Comparison of ENCODE assay signal across 8 cellular contexts in genomic region chr4:141220655-141221605, GRCh38. TPM values are rescaled to one million over a fixed set of nuclear protein-coding genes. Genes with fewer than 3 reads are reported as not detected.
DNase-seq lines count a peak whose midpoint lies in the region; ATAC-seq lines count a peak whose summit lies in the region.

Gene ZNF330, plus strand, starts transcription at chr4:141220895. Its CDS starts 1,477 bp downstream, at chr4:141222372.

- H3K36me3 Mint-ChIP-seq in activated CD8-positive, alpha-beta memory T cell treated with anti-CD3 and anti-CD28 coated beads, Interleukin-2, amount 10 ng/mL, durations not matched to agents 7 days and 5 days: peaks cover 24% of the 10 kb centered on the region

- peaks cover 11% of the 10 kb centered on the region for H3K4me1 ChIP-seq in endocrine pancreas (ENCODE audit: control insufficient read depth, insufficient read depth, low read length)
- H3K4me1 ChIP-seq in mesenchymal stem cell (ENCODE audit: control insufficient read depth, insufficient read depth, low read depth, low read length): peaks cover 2% of the 10 kb centered on the region

- H3K14ac ChIP-seq in mesenchymal stem cell (ENCODE audit: low read length in 2 of 2): peak within 1 kb of the TSS in 1 of 2 experiments; percentile 50

- H3K36me3 ChIP-seq in endocrine pancreas (ENCODE audit: control insufficient read depth, insufficient read depth, low read length) (no peaks in the 10 kb centered on the region), mesenchymal stem cell (ENCODE audit: control insufficient read depth in 1 of 2, insufficient read depth in 2 of 2, low read depth in 1 of 2, low read length in 2 of 2) (peaks cover 0 to 36% of the 10 kb centered on the region in 2 experiments)

- no peak within 1 kb of the TSS for H2BK12ac ChIP-seq in mesenchymal stem cell (ENCODE audit: low read length in 2 of 2)

- H2BK5ac ChIP-seq in mesenchymal stem cell (ENCODE audit: low read depth, low read length, poor library complexity, severe bottlenecking): no peak within 1 kb of the TSS

- peak within 1 kb of the TSS; percentile 85 for H4K91ac ChIP-seq in mesenchymal stem cell (ENCODE audit: low read length)

- ATAC-seq in GM19438 (IDR thresholded peaks at IDR 0.05; ENCODE audit: low read depth, unreplicated experiment) (peak; percentile 93), HG03575 (IDR thresholded peaks at IDR 0.05; ENCODE audit: extremely low read depth, insufficient number of reproducible peaks, low FRiP score, unreplicated experiment) (peak; percentile 80)
- peak; percentile 88 for ATAC-seq in activated CD8-positive, alpha-beta memory T cell treated with anti-CD3 and anti-CD28 coated beads, Interleukin-2, amount 10 ng/mL, durations not matched to agents 7 days and 5 days

- no peaks in the 10 kb centered on the region for H3K9me3 Mint-ChIP-seq in activated CD8-positive, alpha-beta memory T cell treated with anti-CD3 and anti-CD28 coated beads, Interleukin-2, amount 10 ng/mL, durations not matched to agents 7 days and 5 days (ENCODE audit: low read depth)

- peak within 1 kb of the TSS; percentile 16 to 66 for H3K23ac ChIP-seq in mesenchymal stem cell (ENCODE audit: low read length in 2 of 2)

- H2BK15ac ChIP-seq in mesenchymal stem cell (ENCODE audit: low read depth, poor library complexity, severe bottlenecking): no peak within 1 kb of the TSS

- H3K27me3 Mint-ChIP-seq in activated CD8-positive, alpha-beta memory T cell treated with anti-CD3 and anti-CD28 coated beads, Interleukin-2, amount 10 ng/mL, durations not matched to agents 7 days and 5 days: peaks cover 12% of the 10 kb centered on the region

- H3K4me3 ChIP-seq in endocrine pancreas (ENCODE audit: control insufficient read depth, insufficient read depth, low read length) (peak within 1 kb of the TSS; percentile 98), mesenchymal stem cell (ENCODE audit: insufficient read depth in 1 of 2, low read depth in 1 of 2, low read length in 2 of 2) (peak within 1 kb of the TSS; percentile 82 to 92)

- H3K9ac ChIP-seq in endocrine pancreas (ENCODE audit: control insufficient read depth, insufficient read depth, low read length) (peak within 1 kb of the TSS; percentile 98), mesenchymal stem cell (ENCODE audit: low read length) (peak within 1 kb of the TSS; percentile 94)

- peaks cover 5% of the 10 kb centered on the region for H3K79me1 ChIP-seq in mesenchymal stem cell (replicated peaks; ENCODE audit: low read length, poor library complexity, severe bottlenecking)

- H3K9me3 ChIP-seq in endocrine pancreas (ENCODE audit: control insufficient read depth, low read length) (no peaks in the 10 kb centered on the region), mesenchymal stem cell (ENCODE audit: control insufficient read depth, low read length) (no peaks in the 10 kb centered on the region)

- peak; percentile 99 for DNase-seq in COLO829 (ENCODE audit: low spot score)
- peak; percentile 71 for DNase-seq in NOMO-1 treated with DMSO at 0.1 percent for 48 hours (lab: John Stamatoyannopoulos, UW; ENCODE audit: unreplicated experiment)
- DNase-seq in activated CD8-positive, alpha-beta memory T cell treated with anti-CD3 and anti-CD28 coated beads, Interleukin-2, amount 10 ng/mL, durations not matched to agents 7 days and 5 days: peak; percentile 89
- peak; percentile 93 for DNase-seq in mesenchymal stem cell
- peak; percentile 78 for DNase-seq in stimulated activated CD8-positive, alpha-beta memory T cell treated with anti-CD3 and anti-CD28 coated beads, Interleukin-12 subunit alpha, Interleukin-12 subunit beta, amount 100 ng/mL, for 4 hours (ENCODE audit: low read depth)

- H2AFZ ChIP-seq in mesenchymal stem cell (ENCODE audit: low read depth, low read length): peak within 1 kb of the TSS; percentile 43

- peak within 1 kb of the TSS; percentile 96 for H3K27ac Mint-ChIP-seq in activated CD8-positive, alpha-beta memory T cell treated with anti-CD3 and anti-CD28 coated beads, Interleukin-2, amount 10 ng/mL, durations not matched to agents 7 days and 5 days

- H3K4ac ChIP-seq in mesenchymal stem cell (ENCODE audit: low read depth in 1 of 2, low read length in 2 of 2): peak within 1 kb of the TSS; percentile 14 to 79

- peaks cover 42% of the 10 kb centered on the region for H3K4me1 Mint-ChIP-seq in activated CD8-positive, alpha-beta memory T cell treated with anti-CD3 and anti-CD28 coated beads, Interleukin-2, amount 10 ng/mL, durations not matched to agents 7 days and 5 days

- H3K27me3 ChIP-seq in endocrine pancreas (ENCODE audit: control insufficient read depth, insufficient read depth, low read length) (no peaks in the 10 kb centered on the region), mesenchymal stem cell (ENCODE audit: control insufficient read depth in 1 of 2, insufficient read depth in 1 of 2, low read length in 2 of 2) (no peaks in the 10 kb centered on the region)

- H3K4me2 ChIP-seq in mesenchymal stem cell (ENCODE audit: low read length, poor library complexity, severe bottlenecking): peak within 1 kb of the TSS; percentile 17

- peak within 1 kb of the TSS; percentile 21 for H2BK120ac ChIP-seq in mesenchymal stem cell (ENCODE audit: low read depth, low read length)

- peak within 1 kb of the TSS; percentile 81 to 89 for H3K18ac ChIP-seq in mesenchymal stem cell (ENCODE audit: low read depth in 1 of 2, low read length in 2 of 2)

- no peak within 1 kb of the TSS for H2AK5ac ChIP-seq in mesenchymal stem cell (ENCODE audit: low read length, severe bottlenecking)

- H3K4me3 Mint-ChIP-seq in activated CD8-positive, alpha-beta memory T cell treated with anti-CD3 and anti-CD28 coated beads, Interleukin-2, amount 10 ng/mL, durations not matched to agents 7 days and 5 days: peak within 1 kb of the TSS; percentile 95

- 1% methylated on average over 53 of the region's 56 CpGs for WGBS in mesenchymal stem cell

- peak within 1 kb of the TSS; percentile 65 for H3K27ac ChIP-seq in mesenchymal stem cell (ENCODE audit: low read length, poor library complexity, severe bottlenecking)

- peak within 1 kb of the TSS; percentile 96 for H4K8ac ChIP-seq in mesenchymal stem cell (ENCODE audit: low read length)

- CTCF ChIA-PET in activated CD8-positive, alpha-beta memory T cell treated with anti-CD3 and anti-CD28 coated beads, Interleukin-2, amount 10 ng/mL, durations not matched to agents 7 days and 5 days (lab: Charles Lee): interaction anchor here (0.6 kb wide), 1 partner anchor 26 kb away, joined by 3 read pairs; no protein-coding TSS in a partner anchor

RNA-seq across cellular contexts. Expression of gene ZNF330, which starts in this region (rescaled TPM):
- 10 to 100 TPM; 47.2 to 58.7 TPM for total RNA-seq in activated CD8-positive, alpha-beta memory T cell treated with anti-CD3 and anti-CD28 coated beads, Interleukin-2, amount 10 ng/mL, durations not matched to agents 7 days and 5 days
- polyA plus RNA-seq in mesenchymal stem cell (2013, experiment 1 of 2): 31.0 TPM
- polyA plus RNA-seq in mesenchymal stem cell (2013, experiment 2 of 2): 31.6 TPM

Comparison
In these comparisons a context has a peak if more than half of its experiments do, and no peak if none do; other contexts are left out.
1. Peak in every context shown above with its lines: DNase-seq, ATAC-seq, H3K4me3 ChIP-seq and H3K27ac ChIP-seq.